In genomic region chr9:110141118-110141797, GRCh38 we compare ENCODE assay signal across 12 cellular contexts.
DNase-seq lines count a peak whose midpoint lies in the region; ATAC-seq and TF ChIP-seq lines count a peak whose summit lies in the region.
"Had no signal": no experiment of that assay in that cellular context is flagged by ENCODE, and none has a peak within 500 bp of the region (broad histone marks: within the 10 kb centered on the region; RNA-seq: fewer than 3 reads in every experiment).

No MANE protein-coding gene starts in this region.

- H3K36me3 Mint-ChIP-seq in activated CD8-positive, alpha-beta memory T cell treated with anti-CD3 and anti-CD28 coated beads, Interleukin-2, amount 10 ng/mL, durations not matched to agents 7 days and 5 days: peaks cover 11% of the 10 kb centered on the region

- H3K4me3 ChIP-seq in cardiac fibroblast (replicated peaks in 1 of 2; ENCODE audit: low read depth in 2 of 2, low read length in 2 of 2): no peak overlapping the region
- H3K4me3 ChIP-seq in lower lobe of right lung: no peak overlapping the region
- no peak overlapping the region for H3K4me3 ChIP-seq in aorta (ENCODE audit: low read length in 2 of 2)

- H3K27ac ChIP-seq in lower lobe of right lung (peak overlapping the region; percentile 15), aorta (ENCODE audit: low read depth in 1 of 2, low read length in 2 of 2) (peak overlapping the region in 1 of 2 donors; percentile 31)

- CTCF ChIA-PET in activated CD8-positive, alpha-beta memory T cell treated with anti-CD3 and anti-CD28 coated beads, Interleukin-2, amount 10 ng/mL, durations not matched to agents 7 days and 5 days (lab: Charles Lee): no interaction called here

- H3K27ac Mint-ChIP-seq in activated CD8-positive, alpha-beta memory T cell treated with anti-CD3 and anti-CD28 coated beads, Interleukin-2, amount 10 ng/mL, durations not matched to agents 7 days and 5 days: no peak overlapping the region
- H3K27ac Mint-ChIP-seq: activated naive CD4-positive, alpha-beta T cell treated with anti-CD3 and anti-CD28 coated beads, Interleukin-2, amount 50 U/mL, for 24 hours had no signal

- DNase-seq in Right ventricle myocardium inferior (ENCODE audit: missing footprints): peak; percentile 45
- no peak for DNase-seq in cardiac septum (ENCODE audit: low spot score)
- peak; percentile 93 to 97 for DNase-seq in cardiac fibroblast (ENCODE audit: low read depth in 2 of 2)
- DNase-seq in lower lobe of right lung: no peak
- peak; percentile 81 to 83 for DNase-seq in aorta
- DNase-seq in activated CD8-positive, alpha-beta memory T cell treated with anti-CD3 and anti-CD28 coated beads, Interleukin-2, amount 10 ng/mL, durations not matched to agents 7 days and 5 days: no peak
- no peak for DNase-seq in activated CD8-positive, alpha-beta memory T cell treated with anti-CD3 and anti-CD28 coated beads, Interleukin-2, amount 50 U/mL, for 48 hours
- no peak for DNase-seq in stimulated activated CD4-positive, alpha-beta T cell treated with anti-CD3 and anti-CD28 coated beads, Interleukin-4, amount 100 ng/mL, for 1 hour
- DNase-seq: BE2C; NCI-H1105 treated with DMSO at 0.1 percent for 48 hours; stimulated activated CD4-positive, alpha-beta T cell treated with anti-CD3 and anti-CD28 coated beads, Interleukin-15, amount 100 ng/mL, for 24 hours had no signal

- ATAC-seq in Right ventricle myocardium inferior (no peak), lower lobe of right lung (peak in 1 of 2 donors; percentile 53), aorta (ENCODE audit: low FRiP score) (peak; percentile 71)
- no peak for ATAC-seq in activated CD8-positive, alpha-beta memory T cell treated with anti-CD3 and anti-CD28 coated beads, Interleukin-2, amount 10 ng/mL, durations not matched to agents 7 days and 5 days

- H3K36me3 ChIP-seq in lower lobe of right lung (peaks cover 36% of the 10 kb centered on the region), aorta (ENCODE audit: control insufficient read depth in 1 of 2, insufficient read depth in 2 of 2, low read length in 1 of 2) (peaks cover 0 to 5% of the 10 kb centered on the region in 2 donors)
- H3K36me3 ChIP-seq: BE2C had no signal

- H3K9me3 Mint-ChIP-seq in activated CD8-positive, alpha-beta memory T cell treated with anti-CD3 and anti-CD28 coated beads, Interleukin-2, amount 10 ng/mL, durations not matched to agents 7 days and 5 days (ENCODE audit: low read depth): no peaks in the 10 kb centered on the region

- no peaks in the 10 kb centered on the region for H3K27me3 ChIP-seq in lower lobe of right lung (ENCODE audit: low read depth)
- H3K27me3 ChIP-seq in aorta (ENCODE audit: control insufficient read depth in 1 of 2, insufficient read depth in 2 of 2, low read length in 1 of 2): no peaks in the 10 kb centered on the region
- H3K27me3 ChIP-seq: BE2C had no signal

- peaks cover 10% of the 10 kb centered on the region for H3K27me3 Mint-ChIP-seq in activated CD8-positive, alpha-beta memory T cell treated with anti-CD3 and anti-CD28 coated beads, Interleukin-2, amount 10 ng/mL, durations not matched to agents 7 days and 5 days
- H3K27me3 Mint-ChIP-seq: activated naive CD4-positive, alpha-beta T cell treated with anti-CD3 and anti-CD28 coated beads, Interleukin-2, amount 50 U/mL, for 24 hours had no signal

- H3K4me1 Mint-ChIP-seq in activated CD8-positive, alpha-beta memory T cell treated with anti-CD3 and anti-CD28 coated beads, Interleukin-2, amount 10 ng/mL, durations not matched to agents 7 days and 5 days: peaks cover 31% of the 10 kb centered on the region

- 10 to 17% methylated on average over 9 of the region's 9 CpGs for WGBS in aorta, 2 donors

- peaks cover 65% of the 10 kb centered on the region for H3K4me1 ChIP-seq in lower lobe of right lung
- peaks cover 6 to 13% of the 10 kb centered on the region in 2 donors for H3K4me1 ChIP-seq in aorta (ENCODE audit: control insufficient read depth in 1 of 2, insufficient read depth in 2 of 2, low read length in 2 of 2)
- H3K4me1 ChIP-seq: BE2C had no signal

- H3K4me3 Mint-ChIP-seq in activated CD8-positive, alpha-beta memory T cell treated with anti-CD3 and anti-CD28 coated beads, Interleukin-2, amount 10 ng/mL, durations not matched to agents 7 days and 5 days: no peak overlapping the region
- H3K4me3 Mint-ChIP-seq: activated naive CD4-positive, alpha-beta T cell treated with anti-CD3 and anti-CD28 coated beads, Interleukin-2, amount 50 U/mL, for 24 hours had no signal

- H3K9me3 ChIP-seq in lower lobe of right lung (no peaks in the 10 kb centered on the region), aorta (ENCODE audit: control insufficient read depth, low read length) (no peaks in the 10 kb centered on the region)
- H3K9me3 ChIP-seq: BE2C had no signal

- TF ChIP-seq CTCF in cardiac fibroblast (IDR thresholded peaks at IDR 0.05; ENCODE audit: low read depth, low read length): no peak
- TF ChIP-seq CTCF in lower lobe of right lung (IDR thresholded peaks at IDR 0.05): no peak

- intact Hi-C loops in Right ventricle myocardium inferior (cut with DNase I): no loop called here
- intact Hi-C loops in cardiac septum (cut with DNase I): no loop called here
- intact Hi-C loops in lower lobe of right lung (cut with DNase I): no loop called here
- intact Hi-C loops in aorta (cut with DNase I): no loop called here

Comparison
In these comparisons a context has a peak if more than half of its experiments do, and no peak if none do; other contexts are left out.
1. DNase-seq: peak in Right ventricle myocardium inferior (single experiment), cardiac fibroblast (2 of 2) and aorta (2 of 2); none in cardiac septum (single experiment), lower lobe of right lung (single experiment), activated CD8-positive, alpha-beta memory T cell treated with anti-CD3 and anti-CD28 coated beads, Interleukin-2, amount 10 ng/mL, durations not matched to agents 7 days and 5 days (single experiment), activated CD8-positive, alpha-beta memory T cell treated with anti-CD3 and anti-CD28 coated beads, Interleukin-2, amount 50 U/mL, for 48 hours (single experiment) and stimulated activated CD4-positive, alpha-beta T cell treated with anti-CD3 and anti-CD28 coated beads, Interleukin-4, amount 100 ng/mL, for 1 hour (single experiment).